ENCODE assay signal across 8 cellular contexts in genomic region chr1:111592389-111593361, GRCh38. TPM values are rescaled to one million over a fixed set of nuclear protein-coding genes. Genes with fewer than 3 reads are reported as not detected.
DNase-seq lines count a peak whose midpoint lies in the region; ATAC-seq and TF ChIP-seq lines count a peak whose summit lies in the region.

No MANE protein-coding gene starts in this region.

- peak in 72 of 76 experiments; percentile 20 to 95 (median 80) for DNase-seq in HUDEP-2 (lab: John Stamatoyannopoulos, UW; ENCODE audit: unreplicated experiment in 76 of 76)
- DNase-seq in WERI-Rb-1, result peak; percentile 62
- peak; percentile 96 for DNase-seq in mammary epithelial cell
- DNase-seq in stimulated activated CD4-positive, alpha-beta T cell treated with anti-CD3 and anti-CD28 coated beads, Interleukin-1b, Interleukin-23, amount 100 ng/mL, for 48 hours, result peak; percentile 97
- no peak for DNase-seq in NCI-H2196 treated with DMSO at 0.1 percent for 48 hours (lab: John Stamatoyannopoulos, UW; ENCODE audit: unreplicated experiment)

- ATAC-seq in GM21526 (IDR thresholded peaks at IDR 0.05; ENCODE audit: low FRiP score, unreplicated experiment), result peak; percentile 76

- TF ChIP-seq CTCF in DOHH2 (IDR thresholded peaks at IDR 0.05; ENCODE audit: low read depth, low read length, poor library complexity, severe bottlenecking) (no peak), WERI-Rb-1 (IDR thresholded peaks at IDR 0.05; ENCODE audit: low read depth, low read length) (no peak), mammary epithelial cell (conservative IDR thresholded peaks at IDR 0.05 in 1 of 2, IDR thresholded peaks at IDR 0.05 in 1 of 2; ENCODE audit: extremely low read depth in 1 of 2, insufficient read depth in 1 of 2, low read depth in 1 of 2, low read length in 2 of 2) (no peak)

- H3K36me3 ChIP-seq in DOHH2 (ENCODE audit: control insufficient read depth, low read length) (no peaks in the 10 kb centered on the region), WERI-Rb-1 (no peaks in the 10 kb centered on the region), mammary epithelial cell (ENCODE audit: insufficient read depth, low read length) (no peaks in the 10 kb centered on the region)

- peaks cover 26% of the 10 kb centered on the region for H3F3A ChIP-seq in DOHH2 (ENCODE audit: control insufficient read depth, insufficient read depth)

- H3K9me2 ChIP-seq in DOHH2 (replicated peaks; ENCODE audit: control insufficient read depth, low read length), result no peaks in the 10 kb centered on the region

- H4K20me1 ChIP-seq in DOHH2 (ENCODE audit: control insufficient read depth, insufficient read depth, low read depth, low read length) (no peaks in the 10 kb centered on the region), mammary epithelial cell (ENCODE audit: insufficient read depth, low read length) (no peaks in the 10 kb centered on the region)

- H3K9ac ChIP-seq in mammary epithelial cell (ENCODE audit: insufficient read depth, low read length), result no peak overlapping the region

- H3K27me3 ChIP-seq in DOHH2 (ENCODE audit: control insufficient read depth, low read length) (no peaks in the 10 kb centered on the region), WERI-Rb-1 (ENCODE audit: insufficient read depth, low read depth, severe bottlenecking) (no peaks in the 10 kb centered on the region), mammary epithelial cell (ENCODE audit: insufficient read depth, low read length) (no peaks in the 10 kb centered on the region), layer of hippocampus (ENCODE audit: control insufficient read depth, insufficient read depth, low read length) (no peaks in the 10 kb centered on the region)

- H3K4me3 ChIP-seq in DOHH2 (ENCODE audit: low read length) (peak overlapping the region; percentile 62), WERI-Rb-1 (ENCODE audit: low read depth, low read length) (no peak overlapping the region), mammary epithelial cell (replicated peaks in 1 of 3; ENCODE audit: insufficient read depth in 1 of 3, low read depth in 2 of 3, low read length in 3 of 3) (no peak overlapping the region)

- dilution Hi-C loops in mammary epithelial cell (cut with HindIII; ENCODE audit: low sequenced_read_pairs), result no loop called here

- CTCF ChIA-PET in mammary epithelial cell (lab: Charles Lee; ENCODE audit: low non-redundant PET), result interaction anchor here (0.5 kb wide), 1 partner anchor 85 kb away, joined by 5 read pairs; no protein-coding TSS in a partner anchor

- peak overlapping the region; percentile 39 for H3K27ac ChIP-seq in DOHH2 (ENCODE audit: low read depth, low read length)
- peak overlapping the region; percentile 69 for H3K27ac ChIP-seq in WERI-Rb-1
- H3K27ac ChIP-seq in mammary epithelial cell (ENCODE audit: insufficient read depth, low read depth, low read length), result peak overlapping the region; percentile 28
- peak overlapping the region; percentile 21 for H3K27ac ChIP-seq in layer of hippocampus (ENCODE audit: low read depth, low read length)

- H3K4me2 ChIP-seq in DOHH2 (ENCODE audit: low read length) (peak overlapping the region; percentile 68), mammary epithelial cell (ENCODE audit: insufficient read depth, low read depth, low read length) (peak overlapping the region; percentile 65)

- intact Hi-C loops in mammary epithelial cell (cut with micrococcal nuclease), result loop anchor here (2.0 kb wide), 2 partner anchors 28 to 40 kb away; no protein-coding TSS in a partner anchor

- in situ Hi-C loops in mammary epithelial cell (cut with MboI; ENCODE audit: low sequenced_read_pairs in 2 of 2), result no loop called here

- H3K4me1 ChIP-seq in DOHH2 (ENCODE audit: control insufficient read depth, low read length) (peaks cover 71% of the 10 kb centered on the region), mammary epithelial cell (ENCODE audit: insufficient read depth, low read length) (peaks cover 22% of the 10 kb centered on the region)

- peak overlapping the region; percentile 45 for H2AFZ ChIP-seq in mammary epithelial cell (ENCODE audit: low read depth, low read length)

- WGBS in mammary epithelial cell (ENCODE audit: low coverage, missing lambda C conversion rate), result 18% methylated on average over 5 of the region's 11 CpGs

- BruUV-seq in mammary epithelial cell (replicated peaks; lab: Mats Ljungman, UMichigan), result no TSS peak

- H3K9me3 ChIP-seq in DOHH2 (ENCODE audit: control insufficient read depth, insufficient read depth, low read length) (no peaks in the 10 kb centered on the region), WERI-Rb-1 (ENCODE audit: severe bottlenecking) (no peaks in the 10 kb centered on the region), mammary epithelial cell (replicated peaks; ENCODE audit: insufficient read depth, low read length) (no peaks in the 10 kb centered on the region)

- H3K79me2 ChIP-seq in DOHH2 (ENCODE audit: control insufficient read depth, low read length) (no peaks in the 10 kb centered on the region), mammary epithelial cell (ENCODE audit: insufficient read depth, low read length) (no peaks in the 10 kb centered on the region)

RNA-seq across cellular contexts. Expression of gene RAP1A, which starts 26.9 kb away (rescaled TPM):
- total RNA-seq in mammary epithelial cell, result 10 to 100 TPM; 20.8 to 58.8 TPM
- polyA plus RNA-seq in mammary epithelial cell, result 28.1 TPM
- 47.9 TPM for polyA minus RNA-seq in mammary epithelial cell
